In the genomic region with DNA sequence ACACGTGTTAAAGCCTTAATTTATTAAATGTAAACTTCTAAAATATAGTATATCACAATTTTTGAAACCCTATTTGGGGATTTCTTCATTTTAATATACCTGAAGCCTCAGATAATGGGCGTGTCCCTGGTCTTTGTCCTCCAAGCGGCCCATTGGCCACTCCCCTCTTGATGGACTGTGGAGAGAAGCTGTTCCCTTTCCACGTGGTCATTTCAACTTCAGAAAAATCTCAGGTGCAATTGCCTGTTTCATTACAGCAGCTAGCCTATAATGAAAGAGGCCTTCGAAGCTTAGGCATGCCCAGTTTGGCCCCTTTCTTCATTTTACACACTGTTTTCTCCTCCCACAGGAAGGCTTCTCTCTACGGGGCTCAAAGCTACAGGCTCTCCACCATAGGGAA, we compare ENCODE assay signal across 23 cellular contexts.
DNase-seq lines count a peak whose midpoint lies in the region; ATAC-seq and TF ChIP-seq lines count a peak whose summit lies in the region.
"Had no signal": no experiment of that assay in that cellular context is flagged by ENCODE, and none has a peak within 500 bp of the region (broad histone marks: within the 10 kb centered on the region; RNA-seq: fewer than 3 reads in every experiment).

No MANE protein-coding gene starts in this region.

- H3K4me3 Mint-ChIP-seq in T-helper 17 cell: no peak overlapping the region
- H3K4me3 Mint-ChIP-seq: CD14-positive monocyte; nephron progenitor cell; stimulated activated effector memory CD8-positive, alpha-beta T cell treated with anti-CD3 and anti-CD28 coated beads, Interleukin-12 subunit alpha, Interleukin-12 subunit beta, amount 100 ng/mL, for 72 hours; type B pancreatic cell had no signal

- H3K36me3 Mint-ChIP-seq in T-helper 17 cell (ENCODE audit: low read depth): no peaks in the 10 kb centered on the region
- H3K36me3 Mint-ChIP-seq: CD14-positive monocyte; stimulated activated effector memory CD8-positive, alpha-beta T cell treated with anti-CD3 and anti-CD28 coated beads, Interleukin-12 subunit alpha, Interleukin-12 subunit beta, amount 100 ng/mL, for 72 hours; type B pancreatic cell had no signal

- peaks cover 21% of the 10 kb centered on the region for H3K4me1 ChIP-seq in mucosa of descending colon (ENCODE audit: low read depth)
- H3K4me1 ChIP-seq in upper lobe of left lung: peaks cover 5 to 19% (median 7%) of the 10 kb centered on the region in 4 donors

- no peak for TF ChIP-seq POLR2A in upper lobe of left lung (IDR thresholded peaks at IDR 0.05)

- H3K27me3 Mint-ChIP-seq in T-helper 17 cell: no peaks in the 10 kb centered on the region
- H3K27me3 Mint-ChIP-seq: type B pancreatic cell had no signal

- intact Hi-C loops in mucosa of descending colon (cut with DNase I, micrococcal nuclease): loop anchor here in 1 of 2 donors (10.0 kb wide), 1 partner anchor 129 kb away; a partner anchor contains a TSS

- no peaks in the 10 kb centered on the region for H3K27me3 ChIP-seq in upper lobe of left lung
- H3K27me3 ChIP-seq: dorsolateral prefrontal cortex, esophagus squamous epithelium, foreskin keratinocyte, heart right ventricle, MG63 had no signal

- WGBS in upper lobe of left lung, 2 donors: 81 to 85% methylated on average over 6 of the region's 6 CpGs

- TF ChIP-seq CTCF in mucosa of descending colon (IDR thresholded peaks at IDR 0.05) (no peak), upper lobe of left lung (IDR thresholded peaks at IDR 0.05) (no peak)

- DNase-seq in NCI-H146 (lab: John Stamatoyannopoulos, UW) (peak; percentile 21), NCI-H146 treated with DMSO at 0.1 percent for 48 hours (lab: John Stamatoyannopoulos, UW; ENCODE audit: unreplicated experiment) (no peak), DMS153 treated with DMSO at 0.1 percent for 48 hours (lab: John Stamatoyannopoulos, UW; ENCODE audit: unreplicated experiment) (peak; percentile 37), T-helper 17 cell (no peak), mucosa of descending colon (peak in 2 of 3 donors; percentile 54 to 68), DMS53 (lab: John Stamatoyannopoulos, UW) (no peak), OCI-M2 (lab: John Stamatoyannopoulos, UW; ENCODE audit: unreplicated experiment) (no peak), upper lobe of left lung (no peak)
- DNase-seq: 8988T; activated naive CD4-positive, alpha-beta T cell; dorsolateral prefrontal cortex; esophagus squamous epithelium; foreskin keratinocyte; heart right ventricle; KG1; MG63; NCI-H1105; NCI-H226; nephron progenitor cell had no signal

- no peak overlapping the region for H3K27ac ChIP-seq in upper lobe of left lung
- H3K27ac ChIP-seq: dorsolateral prefrontal cortex, heart right ventricle had no signal

- H3K36me3 ChIP-seq in mucosa of descending colon (ENCODE audit: low read depth) (no peaks in the 10 kb centered on the region), upper lobe of left lung (no peaks in the 10 kb centered on the region)
- H3K36me3 ChIP-seq: esophagus squamous epithelium, heart right ventricle, MG63 had no signal

- ATAC-seq in T-helper 17 cell (no peak), mucosa of descending colon (peak; percentile 49), upper lobe of left lung (ENCODE audit: low FRiP score in 2 of 2) (no peak)

- H3K9me3 ChIP-seq in T-helper 17 cell (ENCODE audit: control insufficient read depth, low read length, poor library complexity, severe bottlenecking) (no peaks in the 10 kb centered on the region), mucosa of descending colon (no peaks in the 10 kb centered on the region), upper lobe of left lung (no peaks in the 10 kb centered on the region)
- H3K9me3 ChIP-seq: esophagus squamous epithelium, heart right ventricle, MG63 had no signal

- H3K27ac Mint-ChIP-seq in T-helper 17 cell: peak overlapping the region; percentile 92
- H3K27ac Mint-ChIP-seq: CD14-positive monocyte; nephron progenitor cell; stimulated activated effector memory CD8-positive, alpha-beta T cell treated with anti-CD3 and anti-CD28 coated beads, Interleukin-12 subunit alpha, Interleukin-12 subunit beta, amount 100 ng/mL, for 72 hours had no signal

- peaks cover 39% of the 10 kb centered on the region for H3K4me1 Mint-ChIP-seq in T-helper 17 cell
- H3K4me1 Mint-ChIP-seq: CD14-positive monocyte had no signal

- H3K4me3 ChIP-seq in mucosa of descending colon: no peak overlapping the region
- no peak overlapping the region for H3K4me3 ChIP-seq in upper lobe of left lung
- H3K4me3 ChIP-seq: dorsolateral prefrontal cortex, esophagus squamous epithelium, GM12878, heart right ventricle, MG63 had no signal

- TF ChIP-seq EP300 in upper lobe of left lung (IDR thresholded peaks at IDR 0.05): no peak

Comparison
In these comparisons a context has a peak if more than half of its experiments do, and no peak if none do; other contexts are left out.
1. DNase-seq: peak in NCI-H146 (single experiment), DMS153 treated with DMSO at 0.1 percent for 48 hours (single experiment) and mucosa of descending colon (2 of 3); none in NCI-H146 treated with DMSO at 0.1 percent for 48 hours (single experiment), T-helper 17 cell (0 of 3), DMS53 (single experiment), OCI-M2 (single experiment) and upper lobe of left lung (0 of 2).